Comparison of ENCODE assay signal across 22 cellular contexts in genomic region chrX:43677993-43678392, GRCh38. TPM values are rescaled to one million over a fixed set of nuclear protein-coding genes. Genes with fewer than 3 reads are reported as not detected.
A peak's percentile ranks its signal among the peaks of the same experiment; 100 is the strongest.
DNase-seq lines count a peak whose midpoint lies in the region; ATAC-seq and TF ChIP-seq lines count a peak whose summit lies in the region.
"Had no signal": no experiment of that assay in that cellular context is flagged by ENCODE, and none has a peak within 500 bp of the region (broad histone marks: within the 10 kb centered on the region; RNA-seq: fewer than 3 reads in every experiment).

No MANE protein-coding gene starts in this region.

- H3K36me3 ChIP-seq in mucosa of descending colon (ENCODE audit: low read depth) (no peaks in the 10 kb centered on the region), rectal smooth muscle tissue (ENCODE audit: control insufficient read depth, insufficient read depth, low read length) (no peaks in the 10 kb centered on the region), sigmoid colon (no peaks in the 10 kb centered on the region)
- H3K36me3 ChIP-seq: BE2C, SJCRH30 had no signal

- TF ChIP-seq EP300 in sigmoid colon (IDR thresholded peaks at IDR 0.05) = no peak

- H3K9ac ChIP-seq in rectal smooth muscle tissue (ENCODE audit: low read length) = no peak overlapping the region
- H3K9ac ChIP-seq: GM23248 had no signal

- no peaks in the 10 kb centered on the region for H3K27me3 ChIP-seq in rectal smooth muscle tissue (ENCODE audit: control insufficient read depth, insufficient read depth, low read length)
- H3K27me3 ChIP-seq in sigmoid colon = peaks cover 0 to 3% (median 0%) of the 10 kb centered on the region in 3 donors
- H3K27me3 ChIP-seq: BE2C, SJCRH30 had no signal

- TF ChIP-seq CTCF in mucosa of descending colon (IDR thresholded peaks at IDR 0.05) (no peak), sigmoid colon (IDR thresholded peaks at IDR 0.05) (no peak)

- WGBS in sigmoid colon, 2 donors = 25 to 73% methylated on average over 2 of the region's 2 CpGs

- H3K9me3 ChIP-seq in mucosa of descending colon (no peaks in the 10 kb centered on the region), sigmoid colon (no peaks in the 10 kb centered on the region)
- H3K9me3 ChIP-seq: BE2C, SJCRH30 had no signal

- intact Hi-C loops in left colon (cut with DNase I, micrococcal nuclease) (no loop called here), mucosa of descending colon (cut with DNase I, micrococcal nuclease) (no loop called here), sigmoid colon (cut with DNase I) (no loop called here)

- peak; percentile 32 for DNase-seq in LoVo (ENCODE audit: low spot score)
- peak; percentile 30 to 39 for DNase-seq in left colon
- peak in 1 of 3 donors; percentile 53 for DNase-seq in mucosa of descending colon
- DNase-seq in stimulated activated CD4-positive, alpha-beta T cell treated with anti-CD3 and anti-CD28 coated beads, Interleukin-12 subunit alpha, Interleukin-12 subunit beta, amount 100 ng/mL, for 4 hours = no peak
- DNase-seq in iPS-NIHi11 (ENCODE audit: low spot score) = no peak
- DNase-seq in sigmoid colon = no peak
- DNase-seq: BE2C, DND-41, GM23248, H9, HFFc6, MV-4-11, NCI-H1105 treated with DMSO at 0.1 percent for 48 hours, NCI-H1694 treated with DMSO at 0.1 percent for 48 hours, NCI-H2107, NCI-H446 treated with DMSO at 0.1 percent for 48 hours, NCI-H526 treated with DMSO at 0.1 percent for 48 hours, SJCRH30 had no signal

- H3K4me3 ChIP-seq in mucosa of descending colon = no peak overlapping the region
- H3K4me3 ChIP-seq in rectal smooth muscle tissue (ENCODE audit: low read length) = no peak overlapping the region
- no peak overlapping the region for H3K4me3 ChIP-seq in sigmoid colon
- H3K4me3 ChIP-seq: GM12878, GM23248, SJCRH30 had no signal

- no peak for TF ChIP-seq POLR2A in sigmoid colon (IDR thresholded peaks at IDR 0.05)

- H3K27ac ChIP-seq in rectal smooth muscle tissue (ENCODE audit: low read depth, low read length) = peak overlapping the region; percentile 32
- peak overlapping the region in 1 of 4 donors; percentile 6 for H3K27ac ChIP-seq in sigmoid colon
- H3K27ac ChIP-seq: GM23248, SJCRH30 had no signal

- ATAC-seq in left colon (peak; percentile 91), mucosa of descending colon (peak; percentile 93), HG02642 (IDR thresholded peaks at IDR 0.05; ENCODE audit: poor library complexity, unreplicated experiment) (no peak)
- ATAC-seq: GM12878 had no signal

- H3K4me1 ChIP-seq in mucosa of descending colon (ENCODE audit: low read depth) (peaks cover 12% of the 10 kb centered on the region), rectal smooth muscle tissue (ENCODE audit: control insufficient read depth, insufficient read depth, low read length) (peaks cover 5% of the 10 kb centered on the region), sigmoid colon (peaks cover 0 to 37% (median 7%) of the 10 kb centered on the region in 4 donors)
- H3K4me1 ChIP-seq: BE2C, SJCRH30 had no signal

RNA-seq across cellular contexts. Expression of gene MAOA, which starts 21.9 kb away (rescaled TPM):
- total RNA-seq in left colon = 100 to 1,000 TPM; 381 to 497 TPM
- 100 to 1,000 TPM; 270 to 401 (median 390) TPM for total RNA-seq in mucosa of descending colon
- total RNA-seq in sigmoid colon = 100 to 1,000 TPM; 116 to 208 (median 181) TPM
- 100 to 1,000 TPM; 133 to 230 (median 180) TPM for polyA plus RNA-seq in sigmoid colon
- total RNA-seq: GM23248 had no signal
- polyA plus RNA-seq: IgD-negative memory B cell had no signal

Comparison
In these comparisons a context has a peak if more than half of its experiments do, and no peak if none do; other contexts are left out.
1. DNase-seq: peak in LoVo (single experiment) and left colon (2 of 2); none in stimulated activated CD4-positive, alpha-beta T cell treated with anti-CD3 and anti-CD28 coated beads, Interleukin-12 subunit alpha, Interleukin-12 subunit beta, amount 100 ng/mL, for 4 hours (single experiment), iPS-NIHi11 (single experiment) and sigmoid colon (single experiment).